25 cellular contexts compared by ENCODE assay signal in genomic region chr10:83978681-83979383, GRCh38.
"Had no signal": no experiment of that assay in that cellular context is flagged by ENCODE, and none has a peak within 500 bp of the region (broad histone marks: within the 10 kb centered on the region; RNA-seq: fewer than 3 reads in every experiment).

No MANE protein-coding gene starts in this region.

- H3K9me3 ChIP-seq: left ventricle myocardium inferior, prostate gland, right atrium auricular region, suprapubic skin, transverse colon, uterus had no signal

- H3K4me3 ChIP-seq: dorsolateral prefrontal cortex, left ventricle myocardium inferior, prostate gland, right atrium auricular region, suprapubic skin, transverse colon, uterus had no signal

- FAIRE-seq: colon, keratinocyte, TTC549 had no signal

- H3K36me3 ChIP-seq: brain microvascular endothelial cell, left ventricle myocardium inferior, prostate gland, right atrium auricular region, suprapubic skin, transverse colon, uterus had no signal

- H3K27ac ChIP-seq: brain microvascular endothelial cell, dorsolateral prefrontal cortex, epithelial cell of prostate, left ventricle myocardium inferior, prostate gland, right atrium auricular region, suprapubic skin, transverse colon, uterus had no signal

- H3K27me3 ChIP-seq: brain microvascular endothelial cell, dorsolateral prefrontal cortex, right atrium auricular region, suprapubic skin, transverse colon, uterus had no signal

- ATAC-seq: stimulated activated naive CD8-positive, alpha-beta T cell treated with anti-CD3 and anti-CD28 coated beads, Interleukin-15, amount 100 ng/mL, for 72 hours had no signal

- DNase-seq: activated CD4-positive, alpha-beta T cell treated with anti-CD3 and anti-CD28 coated beads, Interleukin-2, amount 10 ng/mL, durations not matched to agents 24 days and 14 days; activated CD4-positive, CD25-positive, alpha-beta regulatory T cell; activated CD8-positive, alpha-beta memory T cell treated with anti-CD3 and anti-CD28 coated beads, Interleukin-2, amount 50 U/mL, for 4 hours; activated effector memory CD4-positive, alpha-beta T cell treated with Interleukin-2 at 50 U/mL for 16 hours; activated naive CD4-positive, alpha-beta T cell treated with anti-CD3 and anti-CD28 coated beads, Interleukin-2, amount 10 ng/mL, durations not matched to agents 7 days and 5 days; activated T-cell treated with anti-CD3 and anti-CD28 coated beads, Interleukin-2, amount 50 U/mL, for 48 hours; aorta; brain microvascular endothelial cell; central memory CD4-positive, alpha-beta T cell; dorsolateral prefrontal cortex; foreskin fibroblast; hypothalamus; left ventricle myocardium inferior; naive B cell; stimulated activated naive CD8-positive, alpha-beta T cell treated with anti-CD3 and anti-CD28 coated beads, Interleukin-15, amount 100 ng/mL, for 72 hours; T-helper 2 cell; transverse colon; uterus had no signal

- H3K4me1 ChIP-seq: left ventricle myocardium inferior, prostate gland, right atrium auricular region, transverse colon, uterus had no signal
